Comparison of ENCODE assay signal across 9 cellular contexts in genomic region chr22:42960146-42960509, GRCh38. TPM values are rescaled to one million over a fixed set of nuclear protein-coding genes. Genes with fewer than 3 reads are reported as not detected.
DNase-seq lines count a peak whose midpoint lies in the region; ATAC-seq, FAIRE-seq and TF ChIP-seq lines count a peak whose summit lies in the region.
"Had no signal": no experiment of that assay in that cellular context is flagged by ENCODE, and none has a peak within 500 bp of the region (broad histone marks: within the 10 kb centered on the region; RNA-seq: fewer than 3 reads in every experiment).

No MANE protein-coding gene starts in this region.

- H3K79me2 ChIP-seq in K562 (ENCODE audit: control insufficient read depth, insufficient read depth, low read length) = peaks cover 58% of the 10 kb centered on the region

- no peaks in the 10 kb centered on the region for H3K9me1 ChIP-seq in K562 (ENCODE audit: control insufficient read depth, insufficient read depth, low read length)

- H3K27ac Mint-ChIP-seq in activated CD4-positive, alpha-beta T cell treated with anti-CD3 and anti-CD28 coated beads, Interleukin-2, amount 10 ng/mL, durations not matched to agents 7 days and 5 days = peak overlapping the region; percentile 41

- H3K27me3 ChIP-seq in K562 (ENCODE audit: control insufficient read depth in 2 of 2, insufficient read depth in 2 of 2, low read length in 2 of 2) (no peaks in the 10 kb centered on the region), right lobe of liver (no peaks in the 10 kb centered on the region), thyroid gland (no peaks in the 10 kb centered on the region), HAP-1 (ENCODE audit: low read depth) (no peaks in the 10 kb centered on the region)

- intact Hi-C loops in K562 (cut with micrococcal nuclease) = no loop called here
- intact Hi-C loops in right lobe of liver (cut with DNase I) = no loop called here
- intact Hi-C loops in thyroid gland (cut with DNase I) = no loop called here

- H3K4me2 ChIP-seq in K562 (ENCODE audit: insufficient read depth, low read length) = peak overlapping the region; percentile 83

- peak overlapping the region; percentile 34; the same call in 1 of the 2 replicates for H2AFZ ChIP-seq in K562 (ENCODE audit: low read depth, low read length)

- no peaks in the 10 kb centered on the region; the same call in none of the 2 replicates for H4K20me1 ChIP-seq in K562 (replicated peaks; ENCODE audit: control insufficient read depth, insufficient read depth, low read length)

- H3K27ac ChIP-seq in K562 (ENCODE audit: extremely low read depth, low read depth, low read length) (peak overlapping the region; percentile 82), right lobe of liver (peak overlapping the region; percentile 42 to 77 (median 64)), thyroid gland (peak overlapping the region in 2 of 3 donors; percentile 59 to 62)

- CTCF ChIA-PET in activated CD4-positive, alpha-beta T cell treated with anti-CD3 and anti-CD28 coated beads, Interleukin-2, amount 10 ng/mL, durations not matched to agents 7 days and 5 days (lab: Charles Lee) = no interaction called here
- CTCF ChIA-PET in K562 (lab: Yijun Ruan, JAX; ENCODE audit: low intra/inter-chr PET ratio) = no interaction called here

- peaks cover 58% of the 10 kb centered on the region for H3K4me1 Mint-ChIP-seq in activated CD4-positive, alpha-beta T cell treated with anti-CD3 and anti-CD28 coated beads, Interleukin-2, amount 10 ng/mL, durations not matched to agents 7 days and 5 days

- no peak overlapping the region for H3K4me3 ChIP-seq in K562
- peak overlapping the region in 1 of 3 donors; percentile 55 for H3K4me3 ChIP-seq in right lobe of liver
- H3K4me3 ChIP-seq in thyroid gland (replicated peaks in 1 of 3) = no peak overlapping the region
- no peak overlapping the region for H3K4me3 ChIP-seq in HAP-1

- peaks cover 12 to 39% of the 10 kb centered on the region in 2 experiments; a peak in 4 of 5 replicates for H3K4me1 ChIP-seq in K562 (replicated peaks in 1 of 2; ENCODE audit: control insufficient read depth in 2 of 2, insufficient read depth in 2 of 2, low read length in 2 of 2)
- peaks cover 0 to 49% (median 21%) of the 10 kb centered on the region in 4 donors for H3K4me1 ChIP-seq in right lobe of liver
- H3K4me1 ChIP-seq in thyroid gland = peaks cover 41 to 56% of the 10 kb centered on the region in 2 donors
- peaks cover 6% of the 10 kb centered on the region for H3K4me1 ChIP-seq in HAP-1

- H3K9me3 ChIP-seq in K562 (replicated peaks; ENCODE audit: control insufficient read depth, insufficient read depth, low read depth, low read length) (no peaks in the 10 kb centered on the region), right lobe of liver (no peaks in the 10 kb centered on the region), thyroid gland (no peaks in the 10 kb centered on the region), HAP-1 (no peaks in the 10 kb centered on the region)

- FAIRE-seq in K562 (lab: Jason Lieb, UNC) = peak; percentile 65

- no peak overlapping the region for H3K4me3 Mint-ChIP-seq in activated CD4-positive, alpha-beta T cell treated with anti-CD3 and anti-CD28 coated beads, Interleukin-2, amount 10 ng/mL, durations not matched to agents 7 days and 5 days

- TF ChIP-seq POLR2A in K562 (conservative IDR thresholded peaks at IDR 0.05) = 0 out of 2 replicates have a peak, but pooled peaks have one; percentile 8
- no peak for TF ChIP-seq POLR2A in right lobe of liver (IDR thresholded peaks at IDR 0.05)
- no peak for TF ChIP-seq POLR2A in thyroid gland (IDR thresholded peaks at IDR 0.05)

- TF ChIP-seq RAD21 in K562 (CRISPR knock-in tag; conservative IDR thresholded peaks at IDR 0.05 in 1 of 2, IDR thresholded peaks at IDR 0.05 in 1 of 2) = no peak

- H3K27me3 Mint-ChIP-seq in activated CD4-positive, alpha-beta T cell treated with anti-CD3 and anti-CD28 coated beads, Interleukin-2, amount 10 ng/mL, durations not matched to agents 7 days and 5 days = no peaks in the 10 kb centered on the region

- H3K9me3 Mint-ChIP-seq in activated CD4-positive, alpha-beta T cell treated with anti-CD3 and anti-CD28 coated beads, Interleukin-2, amount 10 ng/mL, durations not matched to agents 7 days and 5 days = no peaks in the 10 kb centered on the region

- TSS peak; percentile 92 for BruUV-seq in K562 (replicated peaks; lab: Mats Ljungman, UMichigan)

- in situ Hi-C loops in K562 (cut with MboI) (no loop called here), HAP-1 (cut with MboI; ENCODE audit: low sequenced_read_pairs) (no loop called here)

- H3K9ac ChIP-seq in K562 (ENCODE audit: insufficient read depth in 1 of 2, low read depth in 2 of 2, low read length in 2 of 2) = peak overlapping the region; percentile 69 to 71; a peak in 3 of 4 replicates

- ATAC-seq in K562 (peak; percentile 61), right lobe of liver (peak; percentile 41 to 71 (median 52))

- POLR2A ChIA-PET in activated CD4-positive, alpha-beta T cell treated with anti-CD3 and anti-CD28 coated beads, Interleukin-2, amount 10 ng/mL, durations not matched to agents 7 days and 5 days (lab: Charles Lee) = no interaction called here
- POLR2A ChIA-PET in K562 (lab: Yijun Ruan, JAX) = interaction anchor here (0.6 to 1.5 kb wide), 11 partner anchors 8 to 135 kb away, joined by 3 to 5 read pairs (median 4); partner anchors contain the start of gene PACSIN2

- no peak for DNase-seq in activated CD4-positive, alpha-beta T cell treated with anti-CD3 and anti-CD28 coated beads, Interleukin-2, amount 10 ng/mL, durations not matched to agents 7 days and 5 days
- no peak for DNase-seq in activated CD4-positive, alpha-beta T cell treated with anti-CD3 and anti-CD28 coated beads, Interleukin-2, amount 50 U/mL, for 48 hours
- DNase-seq in K562 (ENCODE audit: extremely low read depth in 1 of 4, low spot score in 3 of 4) (peak in 1 of 4 experiments; percentile 33), right lobe of liver (peak in 1 of 3 donors; percentile 39), thyroid gland (no peak), SKM-1 (lab: John Stamatoyannopoulos, UW; ENCODE audit: unreplicated experiment) (no peak), HAP-1 (ENCODE audit: low spot score in 2 of 2) (no peak), globus pallidus (ENCODE audit: low spot score) (no peak)
- DNase-seq: NCI-H2171 treated with DMSO at 0.1 percent for 48 hours had no signal

- no peak for TF ChIP-seq EP300 in K562 (IDR thresholded peaks at IDR 0.05; ENCODE audit: low read length)

- H3K36me3 Mint-ChIP-seq in activated CD4-positive, alpha-beta T cell treated with anti-CD3 and anti-CD28 coated beads, Interleukin-2, amount 10 ng/mL, durations not matched to agents 7 days and 5 days (ENCODE audit: low read depth) = peaks cover 9% of the 10 kb centered on the region

- WGBS in K562 (ENCODE audit: insufficient coverage, low coverage, missing lambda C conversion rate) = 34% methylated on average over 3 of the region's 3 CpGs
- 8% methylated on average over 3 of the region's 3 CpGs for WGBS in right lobe of liver (ENCODE audit: insufficient coverage, low coverage, low lambda C conversion rate, missing lambda C conversion rate)
- WGBS in thyroid gland, 2 donors = 32 to 42% methylated on average over 3 of the region's 3 CpGs

- no peaks in the 10 kb centered on the region for H3K36me3 ChIP-seq in K562 (ENCODE audit: control insufficient read depth, insufficient read depth, low read length)
- H3K36me3 ChIP-seq in right lobe of liver = no peaks in the 10 kb centered on the region
- no peaks in the 10 kb centered on the region for H3K36me3 ChIP-seq in thyroid gland
- no peaks in the 10 kb centered on the region for H3K36me3 ChIP-seq in HAP-1 (replicated peaks)

- TF ChIP-seq CTCF in K562 (IDR thresholded peaks at IDR 0.05 in 2 of 3, conservative IDR thresholded peaks at IDR 0.05 in 1 of 3; ENCODE audit: insufficient read depth in 2 of 3, low read depth in 1 of 3, low read length in 3 of 3) (no peak), right lobe of liver (IDR thresholded peaks at IDR 0.05) (no peak), thyroid gland (IDR thresholded peaks at IDR 0.05) (no peak)

TF ChIP-seq in K562, 482 proteins besides CTCF, POLR2A, EP300 and RAD21 (continues in another document):
- TF ChIP-seq MCM7 (IDR thresholded peaks at IDR 0.05) (no peak), SUPT5H (IDR thresholded peaks at IDR 0.05) (peak; percentile 1; the same call in 1 of the 2 replicates), ZNF197 (CRISPR knock-in tag; IDR thresholded peaks at IDR 0.05; ENCODE audit: low read depth) (0 out of 2 replicates have a peak, but pooled peaks have one; percentile 27)

RNA-seq across cellular contexts. Expression of gene PACSIN2, which starts 54.8 kb away (rescaled TPM):
- total RNA-seq in activated CD4-positive, alpha-beta T cell treated with anti-CD3 and anti-CD28 coated beads, Interleukin-2, amount 10 ng/mL, durations not matched to agents 7 days and 5 days = 10 to 100 TPM; 32.3 to 35.8 TPM
- total RNA-seq in K562 (2011; cell fraction: chromatin; rRNA removed; ENCODE audit: low replicate concordance) = 40.5 and 46.9 TPM in 2 replicates
- 24.3 and 27.1 TPM in 2 replicates for total RNA-seq in K562 (2011; cell fraction: nucleolus; rRNA removed)
- total RNA-seq in K562 (2011; cell fraction: nucleoplasm; rRNA removed) = 37.3 and 38.1 TPM in 2 replicates
- total RNA-seq in K562 (2014; rRNA removed) = 20.3 and 23.9 TPM in 2 replicates
- 18.4 and 19.2 TPM in 2 replicates for total RNA-seq in K562 (2014; rRNA removed; fragmentation: Illumina TruSeq; extraction: Trizol)
- total RNA-seq in K562 (2015; rRNA removed; fragmentation: Illumina TruSeq; extraction: Trizol) = 21.0 TPM in 2 replicates
- 39.1 and 45.1 TPM in 2 replicates for total RNA-seq in K562 (2021)
- polyA plus RNA-seq in K562 (2011; rRNA removed) = 44.4 and 45.1 TPM in 2 replicates
- polyA plus RNA-seq in K562 (2011; cell fraction: cytosol; rRNA removed) = 38.0 and 44.7 TPM in 2 replicates
- polyA plus RNA-seq in K562 (2011; cell fraction: nucleus; rRNA removed) = 53.1 and 58.4 TPM in 2 replicates
- 31.0 and 53.1 TPM in 2 replicates for polyA plus RNA-seq in K562 (2012)
- polyA plus RNA-seq in K562 (2014; fragmentation: Illumina TruSeq; extraction: Trizol) = 33.5 and 37.5 TPM in 2 replicates
- under 1 TPM; 0.45 to 0.83 TPM for polyA plus RNA-seq in K562 (2014; fragmentation: Nextera tagmentation; extraction: Ambion mirVana)
- polyA plus RNA-seq in K562 (2014; rRNA removed) = 31.8 and 36.3 TPM in 2 replicates
- polyA minus RNA-seq in K562 (2011; rRNA and poly(A)+ RNA removed) = 23.9 and 28.8 TPM in 2 replicates
- polyA minus RNA-seq in K562 (2011; cell fraction: cytosol; rRNA and poly(A)+ RNA removed) = 13.7 and 17.0 TPM in 2 replicates
- polyA minus RNA-seq in K562 (2011; cell fraction: nucleus; rRNA and poly(A)+ RNA removed) = 9.4 and 14.0 TPM in 2 replicates
- total RNA-seq in right lobe of liver = 10 to 100 TPM; 21.4 to 67.0 (median 47.1) TPM
- 10 to 100 TPM; 75.4 to 90.1 (median 87.9) TPM for total RNA-seq in thyroid gland
